Comparison of ENCODE assay signal across 17 cellular contexts in genomic region chrX:51889851-51890250, GRCh38. TPM values are rescaled to one million over a fixed set of nuclear protein-coding genes. Genes with fewer than 3 reads are reported as not detected.
A peak's percentile ranks its signal among the peaks of the same experiment; 100 is the strongest.
DNase-seq lines count a peak whose midpoint lies in the region; ATAC-seq, FAIRE-seq and TF ChIP-seq lines count a peak whose summit lies in the region.
"Had no signal": no experiment of that assay in that cellular context is flagged by ENCODE, and none has a peak within 500 bp of the region (broad histone marks: within the 10 kb centered on the region; RNA-seq: fewer than 3 reads in every experiment).

No MANE protein-coding gene starts in this region.

- no peak for TF ChIP-seq RAD21 in HepG2 (CRISPR knock-in tag; IDR thresholded peaks at IDR 0.05)

- H3K36me3 Mint-ChIP-seq in astrocyte (ENCODE audit: low read depth, unreplicated experiment) (peaks cover 2% of the 10 kb centered on the region), nephron (ENCODE audit: low read depth) (no peaks in the 10 kb centered on the region)

- H3K9ac ChIP-seq in HepG2 (ENCODE audit: insufficient read depth, low read depth, low read length) (no peak overlapping the region), astrocyte (ENCODE audit: low read length) (no peak overlapping the region)

- ATAC-seq in HepG2 = no peak; the same call in 2 of the 3 replicates
- no peak for ATAC-seq in right lobe of liver
- ATAC-seq in left cardiac atrium = no peak
- ATAC-seq: GM12878 had no signal

- FAIRE-seq in HepG2 (lab: Jason Lieb, UNC) = peak; percentile 34
- peak; percentile 13 for FAIRE-seq in astrocyte (lab: Jason Lieb, UNC)
- FAIRE-seq: GM12878, GM19239 had no signal

- peaks cover 7% of the 10 kb centered on the region for H3K4me1 Mint-ChIP-seq in astrocyte (ENCODE audit: low read depth, unreplicated experiment)
- H3K4me1 Mint-ChIP-seq in nephron = peaks cover 15% of the 10 kb centered on the region

- H3K9me3 Mint-ChIP-seq in astrocyte (ENCODE audit: unreplicated experiment) (no peaks in the 10 kb centered on the region), nephron (no peaks in the 10 kb centered on the region)
- H3K9me3 Mint-ChIP-seq: CD4-positive, alpha-beta memory T cell had no signal

- H3K4me1 ChIP-seq in HepG2 (ENCODE audit: insufficient read depth, low read length) (peaks cover 22% of the 10 kb centered on the region), right lobe of liver (no peaks in the 10 kb centered on the region), astrocyte (ENCODE audit: insufficient read depth, low read length) (peaks cover 13% of the 10 kb centered on the region), testis (peaks cover 8% of the 10 kb centered on the region)

- H3K9me3 ChIP-seq in HepG2 (ENCODE audit: low read length) = no peaks in the 10 kb centered on the region
- no peaks in the 10 kb centered on the region for H3K9me3 ChIP-seq in right lobe of liver
- H3K9me3 ChIP-seq in astrocyte (ENCODE audit: insufficient read depth, low read depth, low read length) = no peaks in the 10 kb centered on the region
- no peaks in the 10 kb centered on the region for H3K9me3 ChIP-seq in testis

- no peak for DNase-seq in HepG2 (ENCODE audit: low spot score)
- no peak for DNase-seq in right lobe of liver
- no peak for DNase-seq in astrocyte (ENCODE audit: low read depth)
- DNase-seq in testis = peak; percentile 38
- no peak for DNase-seq in globus pallidus (ENCODE audit: low spot score)
- DNase-seq in left cardiac atrium = no peak
- no peak for DNase-seq in activated gamma-delta T cell (lab: John Stamatoyannopoulos, UW)
- DNase-seq: 8988T; AML-193; C1 segment of cervical spinal cord; CD4-positive, alpha-beta memory T cell; DMS79; GOT3; H9 had no signal

- TF ChIP-seq CTCF in HepG2 (CRISPR knock-in tag; IDR thresholded peaks at IDR 0.05) (no peak), right lobe of liver (IDR thresholded peaks at IDR 0.05) (no peak), astrocyte (IDR thresholded peaks at IDR 0.05; ENCODE audit: insufficient read depth, low read depth, low read length) (no peak), nephron (IDR thresholded peaks at IDR 0.05; ENCODE audit: unreplicated experiment in 3 of 3) (no peak), testis (IDR thresholded peaks at IDR 0.05) (no peak)

- no peak for TF ChIP-seq EP300 in HepG2 (IDR thresholded peaks at IDR 0.05; ENCODE audit: low read depth in 2 of 2, low read length in 2 of 2)
- TF ChIP-seq EP300 in HepG2 (CRISPR knock-in tag; IDR thresholded peaks at IDR 0.05; ENCODE audit: borderline replicate concordance) = no peak

- POLR2A ChIA-PET in HepG2 (lab: Yijun Ruan, JAX) = no interaction called here

- CTCF ChIA-PET in HepG2 (lab: Yijun Ruan, JAX; ENCODE audit: low intra/inter-chr PET ratio, low total read pairs) = no interaction called here

- H3K27me3 ChIP-seq in HepG2 (ENCODE audit: control insufficient read depth in 1 of 2, insufficient read depth in 2 of 2, low read length in 2 of 2) = no peaks in the 10 kb centered on the region; a peak in 1 of 5 replicates
- no peaks in the 10 kb centered on the region for H3K27me3 ChIP-seq in right lobe of liver
- H3K27me3 ChIP-seq in astrocyte (ENCODE audit: insufficient read depth, low read length) = no peaks in the 10 kb centered on the region
- H3K27me3 ChIP-seq in testis = no peaks in the 10 kb centered on the region

- TF ChIP-seq POLR2A in HepG2 (IDR thresholded peaks at IDR 0.05; ENCODE audit: insufficient read depth in 1 of 2, low read depth in 2 of 2, low read length in 2 of 2) (no peak), right lobe of liver (IDR thresholded peaks at IDR 0.05) (no peak), testis (IDR thresholded peaks at IDR 0.05) (no peak)

- H3K27me3 Mint-ChIP-seq in astrocyte (ENCODE audit: low read depth, unreplicated experiment) = no peaks in the 10 kb centered on the region
- H3K27me3 Mint-ChIP-seq in nephron (ENCODE audit: low read depth) = peaks cover 4% of the 10 kb centered on the region
- H3K27me3 Mint-ChIP-seq: CD4-positive, alpha-beta memory T cell had no signal

- H3K4me3 ChIP-seq in HepG2 (replicated peaks in 1 of 3; ENCODE audit: insufficient read depth in 1 of 3, low read depth in 2 of 3, low read length in 3 of 3) = no peak overlapping the region
- H3K4me3 ChIP-seq in right lobe of liver = no peak overlapping the region
- H3K4me3 ChIP-seq in astrocyte (ENCODE audit: insufficient read depth, low read depth, low read length) = no peak overlapping the region
- H3K4me3 ChIP-seq in testis = no peak overlapping the region
- H3K4me3 ChIP-seq: GM12878 had no signal

- intact Hi-C loops in HepG2 (cut with micrococcal nuclease; ENCODE audit: unreplicated experiment) = no loop called here
- intact Hi-C loops in right lobe of liver (cut with DNase I) = no loop called here
- intact Hi-C loops in testis (cut with DNase I; ENCODE audit: low total_unique reads) = no loop called here
- intact Hi-C loops in left cardiac atrium (cut with DNase I) = no loop called here

- in situ Hi-C loops in HepG2 (cut with HindIII; ENCODE audit: extremely low pct_ligation_motif_present, low pct_unique_long_range_greater_than_20kb) = no loop called here

- H3K4me3 Mint-ChIP-seq in astrocyte (ENCODE audit: unreplicated experiment) (no peak overlapping the region), nephron (no peak overlapping the region)
- H3K4me3 Mint-ChIP-seq: CD4-positive, alpha-beta memory T cell; H9 had no signal

- H4K20me1 ChIP-seq in HepG2 (ENCODE audit: insufficient read depth, low read length) (0 out of 2 replicates have a peak, but pooled peaks cover 1% of the 10 kb centered on the region), astrocyte (ENCODE audit: insufficient read depth, low read length) (peaks cover 4% of the 10 kb centered on the region)

- H2AFZ ChIP-seq in HepG2 (ENCODE audit: low read length) (no peak overlapping the region), astrocyte (ENCODE audit: low read depth, low read length) (no peak overlapping the region)

- BruUV-seq in HepG2 (replicated peaks; lab: Mats Ljungman, UMichigan) = no TSS peak

- H3K4me2 ChIP-seq in HepG2 (ENCODE audit: low read depth, low read length) (no peak overlapping the region), astrocyte (ENCODE audit: low read length) (no peak overlapping the region)

- H3K27ac ChIP-seq in HepG2 (ENCODE audit: extremely low read length, insufficient read depth, low read length) (no peak overlapping the region), right lobe of liver (no peak overlapping the region), astrocyte (ENCODE audit: low read depth, low read length) (no peak overlapping the region), testis (no peak overlapping the region)

- H3K36me3 ChIP-seq in HepG2 (replicated peaks in 1 of 2; ENCODE audit: control insufficient read depth in 1 of 2, insufficient read depth in 2 of 2, low read length in 2 of 2) (no peaks in the 10 kb centered on the region), right lobe of liver (no peaks in the 10 kb centered on the region), astrocyte (ENCODE audit: insufficient read depth, low read length) (no peaks in the 10 kb centered on the region), testis (ENCODE audit: low read depth, missing control alignments) (no peaks in the 10 kb centered on the region)

- H3K27ac Mint-ChIP-seq in astrocyte (ENCODE audit: unreplicated experiment) (no peak overlapping the region), nephron (peak overlapping the region in 2 of 3 experiments; percentile 56 to 67)
- H3K27ac Mint-ChIP-seq: CD4-positive, alpha-beta memory T cell; H9 had no signal

- H3K79me2 ChIP-seq in HepG2 (ENCODE audit: insufficient read depth, low read length) (peaks cover 14% of the 10 kb centered on the region), astrocyte (ENCODE audit: insufficient read depth, low read length) (peaks cover 15% of the 10 kb centered on the region)

TF ChIP-seq in HepG2, 621 proteins besides CTCF, POLR2A, EP300 and RAD21 (continues in another document):
- TF ChIP-seq ZNF431 (CRISPR knock-in tag; IDR thresholded peaks at IDR 0.05; ENCODE audit: borderline replicate concordance, low read depth) (no peak), SNRNP70 (IDR thresholded peaks at IDR 0.05; ENCODE audit: low read depth, low read length) (no peak), NFIB (CRISPR knock-in tag; IDR thresholded peaks at IDR 0.05; ENCODE audit: borderline replicate concordance) (no peak)

RNA-seq across cellular contexts. Expression of gene MAGED1, which starts 3.6 kb away (rescaled TPM):
- 105 and 145 TPM in 2 replicates for total RNA-seq in HepG2 (2016; rRNA removed; fragmentation: Illumina TruSeq; extraction: Trizol)
- total RNA-seq in HepG2 (2016; cell fraction: cytosol; rRNA removed; fragmentation: Illumina TruSeq; extraction: Trizol; ENCODE audit: low read depth) = 12.9 and 14.8 TPM in 2 replicates
- 106 and 134 TPM in 2 replicates for total RNA-seq in HepG2 (2016; cell fraction: insoluble cytoplasmic fraction; rRNA removed; fragmentation: Illumina TruSeq; extraction: Trizol)
- 36.5 and 39.6 TPM in 2 replicates for total RNA-seq in HepG2 (2016; cell fraction: membrane; rRNA removed; fragmentation: Illumina TruSeq; extraction: Trizol)
- total RNA-seq in HepG2 (2016; cell fraction: nucleus; rRNA removed; fragmentation: Illumina TruSeq; extraction: Trizol) = 105 and 128 TPM in 2 replicates
- 123 and 137 TPM in 2 replicates for polyA plus RNA-seq in HepG2 (2011; rRNA removed)
- polyA plus RNA-seq in HepG2 (2011; cell fraction: cytosol; rRNA removed) = 89.4 and 95.1 TPM in 2 replicates
- polyA plus RNA-seq in HepG2 (2011; cell fraction: nucleus; rRNA removed) = 126 and 163 TPM in 2 replicates
- 105 and 149 TPM in 2 replicates for polyA plus RNA-seq in HepG2 (2012)
- 16.3 and 18.0 TPM in 2 replicates for polyA plus RNA-seq in HepG2 (2016; cell fraction: cytosol; fragmentation: Illumina TruSeq; extraction: Trizol; ENCODE audit: low read depth)
- 183 and 230 TPM in 2 replicates for polyA plus RNA-seq in HepG2 (2016; cell fraction: insoluble cytoplasmic fraction; fragmentation: Illumina TruSeq; extraction: Trizol; ENCODE audit: low read depth)
- polyA plus RNA-seq in HepG2 (2016; cell fraction: membrane; fragmentation: Illumina TruSeq; extraction: Trizol; ENCODE audit: low read depth) = 23.3 and 27.1 TPM in 2 replicates
- 196 and 206 TPM in 2 replicates for polyA plus RNA-seq in HepG2 (2016; cell fraction: nucleus; fragmentation: Illumina TruSeq; extraction: Trizol; ENCODE audit: insufficient read depth, low read depth)
- 0.09 and 126 TPM in 2 replicates for polyA minus RNA-seq in HepG2 (2011; rRNA and poly(A)+ RNA removed; ENCODE audit: low replicate concordance)
- 147 and 152 TPM in 2 replicates for polyA minus RNA-seq in HepG2 (2011; cell fraction: cytosol; rRNA and poly(A)+ RNA removed)
- 48.2 and 49.1 TPM in 2 replicates for polyA minus RNA-seq in HepG2 (2011; cell fraction: nucleus; rRNA and poly(A)+ RNA removed)
- 10 to 100 TPM; 54.7 to 98.7 (median 69.9) TPM for total RNA-seq in right lobe of liver
- 412 and 440 TPM in 2 replicates for total RNA-seq in astrocyte
- 100 to 1,000 TPM; 231 to 338 TPM for total RNA-seq in testis
- 177 TPM for polyA plus RNA-seq in testis (ENCODE audit: insufficient read depth, low read depth, low replicate concordance)
- total RNA-seq in left cardiac atrium = 100 to 1,000 TPM in 1 of 2 donors, 10 to 100 TPM in 1; 73.8 to 104 TPM
